In the genomic region with DNA sequence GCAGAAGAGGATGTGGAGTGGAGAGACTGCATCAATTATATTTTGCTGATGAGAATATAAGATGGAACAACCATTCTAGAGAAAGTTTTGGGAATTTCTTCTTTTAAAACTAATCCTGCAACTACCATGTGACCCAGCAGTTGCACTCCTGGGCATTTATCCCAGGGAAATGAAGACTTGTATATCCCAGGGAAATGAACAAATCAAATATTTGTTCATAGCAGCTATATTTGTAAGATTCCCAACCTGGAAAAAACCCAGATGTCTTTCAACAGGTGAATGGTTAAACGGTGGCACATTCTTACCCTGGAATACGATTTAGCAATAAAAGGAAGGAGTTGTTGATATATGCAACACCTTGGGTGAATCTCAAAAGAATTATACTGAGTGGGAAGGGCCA, we compare ENCODE assay signal across 25 cellular contexts.
DNase-seq lines count a peak whose midpoint lies in the region; ATAC-seq, FAIRE-seq and TF ChIP-seq lines count a peak whose summit lies in the region.
"Had no signal": no experiment of that assay in that cellular context is flagged by ENCODE, and none has a peak within 500 bp of the region (broad histone marks: within the 10 kb centered on the region; RNA-seq: fewer than 3 reads in every experiment).

No MANE protein-coding gene starts in this region.

- no peak for FAIRE-seq in HepG2 (lab: Jason Lieb, UNC)
- FAIRE-seq: A549, GM12891, GM18507, H54 had no signal

- peaks cover 1% of the 10 kb centered on the region for H3K9me3 Mint-ChIP-seq in activated naive CD8-positive, alpha-beta T cell treated with anti-CD3 and anti-CD28 coated beads for 36 hours
- H3K9me3 Mint-ChIP-seq: CD4-positive, alpha-beta memory T cell; HFFc6 had no signal

- DNase-seq in HepG2 (ENCODE audit: low spot score) (no peak), PC-3 (peak; percentile 7), right lobe of liver (peak in 1 of 3 donors; percentile 48), T-helper 17 cell (no peak), right cardiac atrium (no peak)
- DNase-seq in activated naive CD8-positive, alpha-beta T cell treated with anti-CD3 and anti-CD28 coated beads for 36 hours = no peak
- DNase-seq: 8988T; ACHN; AML-193; BE2C; Calu3; CD4-positive, alpha-beta memory T cell; COR-L47; DMS53; DMS79 treated with DMSO at 0.1 percent for 48 hours; GF-D8; GOT3; HFFc6 had no signal

- in situ Hi-C loops in HepG2 (cut with HindIII; ENCODE audit: extremely low pct_ligation_motif_present, low pct_unique_long_range_greater_than_20kb) = no loop called here

- TF ChIP-seq EP300 in HepG2 (IDR thresholded peaks at IDR 0.05; ENCODE audit: low read depth in 2 of 2, low read length in 2 of 2) = no peak
- no peak for TF ChIP-seq EP300 in HepG2 (CRISPR knock-in tag; IDR thresholded peaks at IDR 0.05; ENCODE audit: borderline replicate concordance)

- no peak overlapping the region for H3K4me3 Mint-ChIP-seq in T-helper 17 cell
- H3K4me3 Mint-ChIP-seq in activated naive CD8-positive, alpha-beta T cell treated with anti-CD3 and anti-CD28 coated beads for 36 hours = no peak overlapping the region
- H3K4me3 Mint-ChIP-seq: CD4-positive, alpha-beta memory T cell; HFFc6 had no signal

- H3K36me3 ChIP-seq in liver (ENCODE audit: control insufficient read depth in 4 of 4, insufficient read depth in 3 of 4, low read depth in 1 of 4, low read length in 3 of 4) (no peaks in the 10 kb centered on the region), HepG2 (replicated peaks in 1 of 2; ENCODE audit: control insufficient read depth in 1 of 2, insufficient read depth in 2 of 2, low read length in 2 of 2) (no peaks in the 10 kb centered on the region), PC-3 (ENCODE audit: low read depth, low read length) (no peaks in the 10 kb centered on the region), right lobe of liver (no peaks in the 10 kb centered on the region)
- H3K36me3 ChIP-seq: BE2C; BLaER1 treated with 17β-estradiol and CSF1 and Interleukin-3, amounts not matched to agents 10 nM and 100 nM; HAP-1 had no signal

- peaks cover 13% of the 10 kb centered on the region for H3K4me1 Mint-ChIP-seq in T-helper 17 cell
- peaks cover 11% of the 10 kb centered on the region for H3K4me1 Mint-ChIP-seq in activated naive CD8-positive, alpha-beta T cell treated with anti-CD3 and anti-CD28 coated beads for 36 hours

- H3K27ac ChIP-seq in liver (ENCODE audit: low read depth in 1 of 2, low read length in 2 of 2) (no peak overlapping the region), HepG2 (ENCODE audit: extremely low read length, insufficient read depth, low read length) (no peak overlapping the region), PC-3 (ENCODE audit: low read length) (no peak overlapping the region), right lobe of liver (no peak overlapping the region), right cardiac atrium (ENCODE audit: low read length) (no peak overlapping the region)
- H3K27ac ChIP-seq: A549 had no signal

- TF ChIP-seq POLR2A in HepG2 (IDR thresholded peaks at IDR 0.05; ENCODE audit: insufficient read depth in 1 of 2, low read depth in 2 of 2, low read length in 2 of 2) = no peak
- no peak for TF ChIP-seq POLR2A in right lobe of liver (IDR thresholded peaks at IDR 0.05)

- no peak for TF ChIP-seq RAD21 in liver (IDR thresholded peaks at IDR 0.05)
- no peak for TF ChIP-seq RAD21 in HepG2 (CRISPR knock-in tag; IDR thresholded peaks at IDR 0.05)

- H3F3A ChIP-seq in PC-3 (ENCODE audit: low read length, unreplicated experiment) = no peaks in the 10 kb centered on the region

- no peaks in the 10 kb centered on the region for H3K27me3 ChIP-seq in liver (ENCODE audit: control insufficient read depth in 4 of 4, insufficient read depth in 4 of 4, low read length in 3 of 4)
- no peaks in the 10 kb centered on the region for H3K27me3 ChIP-seq in HepG2 (ENCODE audit: control insufficient read depth in 1 of 2, insufficient read depth in 2 of 2, low read length in 2 of 2)
- no peaks in the 10 kb centered on the region for H3K27me3 ChIP-seq in PC-3 (ENCODE audit: low read length)
- no peaks in the 10 kb centered on the region for H3K27me3 ChIP-seq in right lobe of liver
- no peaks in the 10 kb centered on the region for H3K27me3 ChIP-seq in right cardiac atrium (ENCODE audit: control insufficient read depth, insufficient read depth)
- H3K27me3 ChIP-seq: BE2C; BLaER1 treated with 17β-estradiol and CSF1 and Interleukin-3, amounts not matched to agents 10 nM and 100 nM had no signal

- POLR2A ChIA-PET in HepG2 (lab: Yijun Ruan, JAX) (no interaction called here), PC-3 (lab: Charles Lee; ENCODE audit: unreplicated experiment) (no interaction called here)

- CTCF ChIA-PET in HepG2 (lab: Yijun Ruan, JAX; ENCODE audit: low intra/inter-chr PET ratio, low total read pairs) (no interaction called here), PC-3 (lab: Charles Lee) (no interaction called here)

- 29% methylated on average over 2 of the region's 2 CpGs for WGBS in liver
- WGBS in HepG2 (ENCODE audit: low lambda C conversion rate) = 96% methylated on average over 2 of the region's 2 CpGs
- WGBS in right lobe of liver (ENCODE audit: insufficient coverage, low coverage, low lambda C conversion rate, missing lambda C conversion rate) = 38% methylated on average over 2 of the region's 2 CpGs
- WGBS in right cardiac atrium = 86% methylated on average over 2 of the region's 2 CpGs

- H3K9me2 ChIP-seq in PC-3 (replicated peaks; ENCODE audit: low read length) = no peaks in the 10 kb centered on the region

- H2AFZ ChIP-seq in HepG2 (ENCODE audit: low read length) (no peak overlapping the region), PC-3 (ENCODE audit: low read length) (no peak overlapping the region)

- H3K4me1 ChIP-seq in liver (ENCODE audit: control insufficient read depth in 4 of 4, insufficient read depth in 4 of 4, low read length in 3 of 4) (peaks cover 10 to 29% (median 23%) of the 10 kb centered on the region in 4 donors), HepG2 (ENCODE audit: insufficient read depth, low read length) (peaks cover 11% of the 10 kb centered on the region), PC-3 (ENCODE audit: insufficient read depth, low read length) (peaks cover 10% of the 10 kb centered on the region; the same call in 1 of the 2 replicates), right lobe of liver (peaks cover 0 to 23% (median 10%) of the 10 kb centered on the region in 4 donors), right cardiac atrium (ENCODE audit: control insufficient read depth, insufficient read depth, low read length) (no peaks in the 10 kb centered on the region)
- H3K4me1 ChIP-seq: BE2C, HAP-1 had no signal

- H3K4me3 ChIP-seq in liver (ENCODE audit: low read depth in 1 of 3, low read length in 3 of 3) (no peak overlapping the region), HepG2 (replicated peaks in 1 of 3; ENCODE audit: insufficient read depth in 1 of 3, low read depth in 2 of 3, low read length in 3 of 3) (no peak overlapping the region), PC-3 (ENCODE audit: low read length) (no peak overlapping the region), right lobe of liver (no peak overlapping the region), right cardiac atrium (ENCODE audit: low read length) (no peak overlapping the region)
- H3K4me3 ChIP-seq: A549; BLaER1 treated with 17β-estradiol and CSF1 and Interleukin-3, amounts not matched to agents 10 nM and 100 nM; HAP-1 had no signal

- H3K36me3 Mint-ChIP-seq in T-helper 17 cell (ENCODE audit: low read depth) = peaks cover 4% of the 10 kb centered on the region
- H3K36me3 Mint-ChIP-seq in activated naive CD8-positive, alpha-beta T cell treated with anti-CD3 and anti-CD28 coated beads for 36 hours = peaks cover 4% of the 10 kb centered on the region

- BruUV-seq in HepG2 (replicated peaks; lab: Mats Ljungman, UMichigan) = no TSS peak
- no TSS peak for BruUV-seq in PC-3 (replicated peaks; lab: Mats Ljungman, UMichigan)

- H3K9ac ChIP-seq in liver (ENCODE audit: low read depth in 1 of 2, low read length in 2 of 2) = no peak overlapping the region
- no peak overlapping the region for H3K9ac ChIP-seq in HepG2 (ENCODE audit: insufficient read depth, low read depth, low read length)
- no peak overlapping the region for H3K9ac ChIP-seq in PC-3 (ENCODE audit: low read length)
- H3K9ac ChIP-seq: BLaER1 treated with 17β-estradiol and CSF1 and Interleukin-3, amounts not matched to agents 10 nM and 100 nM had no signal

- no peak overlapping the region for H3K27ac Mint-ChIP-seq in T-helper 17 cell
- no peak overlapping the region for H3K27ac Mint-ChIP-seq in activated naive CD8-positive, alpha-beta T cell treated with anti-CD3 and anti-CD28 coated beads for 36 hours
- H3K27ac Mint-ChIP-seq: CD4-positive, alpha-beta memory T cell; HFFc6 had no signal

- H3K79me2 ChIP-seq in HepG2 (ENCODE audit: insufficient read depth, low read length) (no peaks in the 10 kb centered on the region), PC-3 (ENCODE audit: low read length) (no peaks in the 10 kb centered on the region)

- TF ChIP-seq CTCF in liver (IDR thresholded peaks at IDR 0.05; ENCODE audit: low read depth, low read length, missing input control) (no peak), HepG2 (CRISPR knock-in tag; IDR thresholded peaks at IDR 0.05) (no peak), PC-3 (conservative IDR thresholded peaks at IDR 0.05; ENCODE audit: low read depth, low read length) (no peak), right lobe of liver (IDR thresholded peaks at IDR 0.05) (no peak)

- no peaks in the 10 kb centered on the region for H3K9me3 ChIP-seq in liver (ENCODE audit: control insufficient read depth in 4 of 4, low read length in 3 of 4)
- no peaks in the 10 kb centered on the region for H3K9me3 ChIP-seq in HepG2 (ENCODE audit: low read length)
- no peaks in the 10 kb centered on the region for H3K9me3 ChIP-seq in PC-3 (ENCODE audit: low read length)
- H3K9me3 ChIP-seq in right lobe of liver = no peaks in the 10 kb centered on the region
- H3K9me3 ChIP-seq in T-helper 17 cell (ENCODE audit: control insufficient read depth, low read length, poor library complexity, severe bottlenecking) = no peaks in the 10 kb centered on the region
- no peaks in the 10 kb centered on the region for H3K9me3 ChIP-seq in right cardiac atrium (ENCODE audit: control insufficient read depth, low read length)
- H3K9me3 ChIP-seq: A549, BE2C, HAP-1 had no signal

- H4K20me1 ChIP-seq in HepG2 (ENCODE audit: insufficient read depth, low read length) (no peaks in the 10 kb centered on the region), PC-3 (ENCODE audit: low read length) (no peaks in the 10 kb centered on the region)
- H4K20me1 ChIP-seq: BLaER1 treated with 17β-estradiol and CSF1 and Interleukin-3, amounts not matched to agents 10 nM and 100 nM had no signal

- intact Hi-C loops in HepG2 (cut with micrococcal nuclease; ENCODE audit: unreplicated experiment) (no loop called here), PC-3 (cut with micrococcal nuclease) (no loop called here), right lobe of liver (cut with DNase I) (no loop called here), right cardiac atrium (cut with DNase I) (no loop called here)

- H3K27me3 Mint-ChIP-seq in T-helper 17 cell = no peaks in the 10 kb centered on the region
- H3K27me3 Mint-ChIP-seq in activated naive CD8-positive, alpha-beta T cell treated with anti-CD3 and anti-CD28 coated beads for 36 hours = no peaks in the 10 kb centered on the region
- H3K27me3 Mint-ChIP-seq: CD4-positive, alpha-beta memory T cell had no signal

- ATAC-seq in HepG2 (no peak), PC-3 (no peak), right lobe of liver (peak; percentile 61 to 83 (median 64)), T-helper 17 cell (no peak), right cardiac atrium (no peak)
- ATAC-seq: A549 had no signal

- no peak overlapping the region for H3K4me2 ChIP-seq in HepG2 (ENCODE audit: low read depth, low read length)
- H3K4me2 ChIP-seq in PC-3 (ENCODE audit: low read length) = no peak overlapping the region
- H3K4me2 ChIP-seq: A549 had no signal

Comparison
In these comparisons a context has a peak if more than half of its experiments do, and no peak if none do; other contexts are left out.
1. ATAC-seq: peak in right lobe of liver (4 of 4); none in HepG2 (single experiment), PC-3 (single experiment), T-helper 17 cell (single experiment) and right cardiac atrium (0 of 2).